In genomic region chr13:52043675-52044074, GRCh38 we compare ENCODE assay signal across 27 cellular contexts. TPM values are rescaled to one million over a fixed set of nuclear protein-coding genes. Genes with fewer than 3 reads are reported as not detected.
DNase-seq lines count a peak whose midpoint lies in the region; ATAC-seq, FAIRE-seq and TF ChIP-seq lines count a peak whose summit lies in the region.
"Had no signal": no experiment of that assay in that cellular context is flagged by ENCODE, and none has a peak within 500 bp of the region (broad histone marks: within the 10 kb centered on the region; RNA-seq: fewer than 3 reads in every experiment).

No MANE protein-coding gene starts in this region.

- no peak for TF ChIP-seq POLR2A in right lobe of liver (IDR thresholded peaks at IDR 0.05)

- H4K91ac ChIP-seq in trophoblast cell (ENCODE audit: low read depth, low read length): no peak overlapping the region

- no peak overlapping the region for H4K8ac ChIP-seq in trophoblast cell (ENCODE audit: low read depth, low read length)

- no peaks in the 10 kb centered on the region for H3K4me1 ChIP-seq in kidney (ENCODE audit: control insufficient read depth in 1 of 2, insufficient read depth in 1 of 2, low read depth in 1 of 2, low read length in 2 of 2)
- H3K4me1 ChIP-seq in right lobe of liver: peaks cover 0 to 4% (median 0%) of the 10 kb centered on the region in 4 donors
- H3K4me1 ChIP-seq in trophoblast cell (ENCODE audit: control insufficient read depth in 1 of 2, insufficient read depth in 2 of 2, low read length in 2 of 2): no peaks in the 10 kb centered on the region
- H3K4me1 ChIP-seq: BE2C, BLaER1 had no signal

- 85% methylated on average over 3 of the region's 3 CpGs for WGBS in right lobe of liver (ENCODE audit: insufficient coverage, low coverage, low lambda C conversion rate, missing lambda C conversion rate)
- no CpG with 5 or more reads among the region's 3 CpGs for WGBS in trophoblast cell (ENCODE audit: extremely low coverage, insufficient coverage, insufficient read length)

- intact Hi-C loops in kidney (cut with DNase I): no loop called here
- intact Hi-C loops in right lobe of liver (cut with DNase I): no loop called here

- no peak for TF ChIP-seq CTCF in kidney (IDR thresholded peaks at IDR 0.05; ENCODE audit: borderline replicate concordance, extremely low read depth, insufficient read depth)
- TF ChIP-seq CTCF in right lobe of liver (IDR thresholded peaks at IDR 0.05): no peak

- DNase-seq in kidney (no peak), right lobe of liver (no peak), renal cortical epithelial cell (ENCODE audit: low read depth) (peak; percentile 19), trophoblast cell (no peak), T-helper 2 cell (no peak)
- DNase-seq: 8988T; ACHN; BE2C; C1 segment of cervical spinal cord; CD4-positive, alpha-beta memory T cell; CD4-positive, CD25-positive, alpha-beta regulatory T cell; CD8-positive, alpha-beta memory T cell; COR-L47; DMS 273 treated with DMSO at 0.1 percent for 48 hours; DMS153; DMS53; DMS79; DND-41; EL; GDM1 had no signal

- H2BK5ac ChIP-seq in trophoblast cell (ENCODE audit: low read depth, low read length, poor library complexity): no peak overlapping the region

- H3K14ac ChIP-seq in trophoblast cell (ENCODE audit: low read length): no peak overlapping the region

- H3K4me3 ChIP-seq in kidney (ENCODE audit: low read length in 2 of 2) (no peak overlapping the region), right lobe of liver (no peak overlapping the region), trophoblast cell (ENCODE audit: low read depth, low read length) (no peak overlapping the region)
- H3K4me3 ChIP-seq: BLaER1, GM12878 had no signal

- H3K27ac ChIP-seq in kidney (ENCODE audit: low read depth in 2 of 2, low read length in 2 of 2) (no peak overlapping the region), right lobe of liver (no peak overlapping the region), trophoblast cell (ENCODE audit: low read depth, low read length) (no peak overlapping the region)
- H3K27ac ChIP-seq: BLaER1 had no signal

- peak in 3 of 4 donors; percentile 48 to 67 (median 54) for ATAC-seq in right lobe of liver
- no peak for ATAC-seq in GM19023 (IDR thresholded peaks at IDR 0.05; ENCODE audit: unreplicated experiment)
- ATAC-seq: GM12878 had no signal

- H3K9me3 ChIP-seq in kidney (ENCODE audit: control insufficient read depth in 1 of 2, low read length in 2 of 2) (no peaks in the 10 kb centered on the region), right lobe of liver (no peaks in the 10 kb centered on the region), trophoblast cell (ENCODE audit: insufficient read depth, low read depth, low read length) (no peaks in the 10 kb centered on the region)
- H3K9me3 ChIP-seq: BE2C, BLaER1 had no signal

- H3K36me3 ChIP-seq in kidney (ENCODE audit: control insufficient read depth in 1 of 2, insufficient read depth in 2 of 2, low read length in 2 of 2): no peaks in the 10 kb centered on the region
- no peaks in the 10 kb centered on the region for H3K36me3 ChIP-seq in right lobe of liver
- H3K36me3 ChIP-seq in trophoblast cell (ENCODE audit: control insufficient read depth in 1 of 2, insufficient read depth in 2 of 2, low read length in 2 of 2): no peaks in the 10 kb centered on the region
- H3K36me3 ChIP-seq: BE2C, BLaER1 had no signal

- no peaks in the 10 kb centered on the region for H3K79me2 ChIP-seq in trophoblast cell (ENCODE audit: control insufficient read depth, insufficient read depth, low read length, poor library complexity)

- no peak overlapping the region for H2AK5ac ChIP-seq in trophoblast cell (ENCODE audit: low read length)

- H3K18ac ChIP-seq in trophoblast cell (ENCODE audit: low read length): no peak overlapping the region

- H3K27me3 ChIP-seq in right lobe of liver: no peaks in the 10 kb centered on the region
- H3K27me3 ChIP-seq in trophoblast cell (ENCODE audit: insufficient read depth, low read length): no peaks in the 10 kb centered on the region
- H3K27me3 ChIP-seq: BE2C, BLaER1 had no signal

- H3K9ac ChIP-seq in kidney (ENCODE audit: low read length in 2 of 2): no peak overlapping the region
- H3K9ac ChIP-seq in trophoblast cell (ENCODE audit: low read length): no peak overlapping the region
- H3K9ac ChIP-seq: BLaER1 had no signal

- H3K23ac ChIP-seq in trophoblast cell (ENCODE audit: low read length): no peak overlapping the region

- no peak overlapping the region for H3K4ac ChIP-seq in trophoblast cell (ENCODE audit: low read depth, low read length)

- no peaks in the 10 kb centered on the region for H3K79me1 ChIP-seq in trophoblast cell (ENCODE audit: low read length)

- H2BK12ac ChIP-seq in trophoblast cell (ENCODE audit: low read length): no peak overlapping the region

- H2BK120ac ChIP-seq in trophoblast cell (ENCODE audit: insufficient read depth, low read length, poor library complexity): no peak overlapping the region

- H2AFZ ChIP-seq in trophoblast cell (ENCODE audit: insufficient read depth, low read length, poor library complexity): no peak overlapping the region

- peak; percentile 27 for FAIRE-seq in kidney (lab: Jason Lieb, UNC)
- FAIRE-seq: A204.1, GM12878, GM12892, GM18507, GM19239 had no signal

- no peak overlapping the region for H4K12ac ChIP-seq in trophoblast cell (ENCODE audit: low read depth, low read length)

- no peak overlapping the region for H3K4me2 ChIP-seq in trophoblast cell (ENCODE audit: low read length)
- H3K4me2 ChIP-seq: BLaER1 had no signal

RNA-seq across cellular contexts. Expression of gene UTP14C, which starts 19.2 kb away (rescaled TPM):
- 20.3 TPM for total RNA-seq in kidney
- 8.8 TPM for polyA plus RNA-seq in kidney (ENCODE audit: insufficient read depth, low read depth, low replicate concordance)
- total RNA-seq in right lobe of liver: 10 to 100 TPM in 5 of 6 experiments, 1 to 10 TPM in 1; 8.1 to 10.9 (median 10.4) TPM
- total RNA-seq in renal cortical epithelial cell: 12.7 and 35.0 TPM in 2 replicates
- polyA plus RNA-seq in trophoblast cell (2013): 10.5 and 10.7 TPM in 2 replicates

RNA-seq across cellular contexts. Expression of gene ALG11, which starts 31.5 kb away (rescaled TPM):
- total RNA-seq in kidney (39.5 TPM), right lobe of liver (10 to 100 TPM in 5 of 6 experiments, 1 to 10 TPM in 1; 8.8 to 23.0 (median 15.4) TPM), renal cortical epithelial cell (23.8 and 41.3 TPM in 2 replicates)
- 3.1 TPM for polyA plus RNA-seq in kidney (ENCODE audit: insufficient read depth, low read depth, low replicate concordance)
- 14.5 and 15.6 TPM in 2 replicates for polyA plus RNA-seq in trophoblast cell (2013)

RNA-seq across cellular contexts. Expression of gene ATP7B, which starts 32.4 kb away (rescaled TPM):
- 5.7 TPM for total RNA-seq in kidney
- polyA plus RNA-seq in kidney (ENCODE audit: insufficient read depth, low read depth, low replicate concordance): 2.0 TPM
- 10 to 100 TPM; 17.1 to 27.6 (median 21.6) TPM for total RNA-seq in right lobe of liver
- 3.5 and 15.9 TPM in 2 replicates for total RNA-seq in renal cortical epithelial cell
- 10.4 and 10.5 TPM in 2 replicates for polyA plus RNA-seq in trophoblast cell (2013)
